27 cellular contexts compared by ENCODE assay signal in the genomic region with DNA sequence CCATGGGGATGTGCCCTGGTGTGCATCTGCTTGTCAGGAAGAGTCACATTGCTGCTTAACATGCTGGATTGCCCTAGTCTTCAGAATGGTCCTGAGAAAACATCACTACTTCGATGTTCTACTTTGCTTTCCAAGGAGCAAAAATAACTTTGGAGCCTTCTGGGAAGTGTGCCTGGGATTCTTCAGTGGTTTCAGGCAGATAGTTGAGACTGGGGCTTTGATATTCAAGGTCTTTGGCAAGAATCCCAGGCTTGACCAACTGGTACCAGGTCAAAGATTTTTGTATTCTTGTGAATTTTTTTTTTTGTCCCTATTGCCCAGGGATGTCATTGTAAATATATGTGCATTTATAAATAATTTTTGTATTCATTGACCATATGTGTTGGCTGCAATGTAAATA. TPM values are rescaled to one million over a fixed set of nuclear protein-coding genes. Genes with fewer than 3 reads are reported as not detected.
A peak's percentile ranks its signal among the peaks of the same experiment; 100 is the strongest.
DNase-seq lines count a peak whose midpoint lies in the region; ATAC-seq, FAIRE-seq and TF ChIP-seq lines count a peak whose summit lies in the region.
"Had no signal": no experiment of that assay in that cellular context is flagged by ENCODE, and none has a peak within 500 bp of the region (broad histone marks: within the 10 kb centered on the region; RNA-seq: fewer than 3 reads in every experiment).

No MANE protein-coding gene starts in this region.

- H3K9ac ChIP-seq in astrocyte (ENCODE audit: low read length) (peak overlapping the region; percentile 4), rectal smooth muscle tissue (ENCODE audit: low read length) (no peak overlapping the region)
- H3K9ac ChIP-seq: BLaER1 treated with 17β-estradiol and CSF1 and Interleukin-3, amounts not matched to agents 10 nM and 100 nM had no signal

- 15 to 44% methylated on average over 1 of the region's 1 CpG for WGBS in gastroesophageal sphincter (ENCODE audit: low coverage in 1 of 2), 2 donors
- 27% methylated on average over 1 of the region's 1 CpG for WGBS in right cardiac atrium

- H3K4me3 ChIP-seq in astrocyte (ENCODE audit: insufficient read depth, low read depth, low read length), result no peak overlapping the region
- H3K4me3 ChIP-seq in gastroesophageal sphincter, result no peak overlapping the region
- no peak overlapping the region for H3K4me3 ChIP-seq in rectal smooth muscle tissue (ENCODE audit: low read length)
- H3K4me3 ChIP-seq in upper lobe of right lung, result no peak overlapping the region
- H3K4me3 ChIP-seq in right cardiac atrium (ENCODE audit: low read length), result no peak overlapping the region
- H3K4me3 ChIP-seq: A549; BLaER1 treated with 17β-estradiol and CSF1 and Interleukin-3, amounts not matched to agents 10 nM and 100 nM; K562; SJCRH30 had no signal

- H4K20me1 ChIP-seq in astrocyte (ENCODE audit: insufficient read depth, low read length), result peaks cover 15% of the 10 kb centered on the region

- H3K36me3 Mint-ChIP-seq in astrocyte (ENCODE audit: low read depth, unreplicated experiment), result peaks cover 15% of the 10 kb centered on the region

- TF ChIP-seq EP300 in gastroesophageal sphincter (IDR thresholded peaks at IDR 0.05), result no peak

- no peak overlapping the region for H3K27ac Mint-ChIP-seq in astrocyte (ENCODE audit: unreplicated experiment)
- H3K27ac Mint-ChIP-seq: CD4-positive, alpha-beta T cell had no signal

- H2AFZ ChIP-seq in astrocyte (ENCODE audit: low read depth, low read length), result no peak overlapping the region

- H3K4me3 Mint-ChIP-seq in astrocyte (ENCODE audit: unreplicated experiment), result no peak overlapping the region
- H3K4me3 Mint-ChIP-seq: CD4-positive, alpha-beta T cell had no signal

- H3K36me3 ChIP-seq in astrocyte (ENCODE audit: insufficient read depth, low read length), result peaks cover 43% of the 10 kb centered on the region
- H3K36me3 ChIP-seq in gastroesophageal sphincter, result peaks cover 0 to 82% of the 10 kb centered on the region in 2 donors
- peaks cover 24% of the 10 kb centered on the region for H3K36me3 ChIP-seq in rectal smooth muscle tissue (ENCODE audit: control insufficient read depth, insufficient read depth, low read length)
- peaks cover 86% of the 10 kb centered on the region for H3K36me3 ChIP-seq in upper lobe of right lung

- TF ChIP-seq CTCF in astrocyte (IDR thresholded peaks at IDR 0.05; ENCODE audit: insufficient read depth, low read depth, low read length) (no peak), gastroesophageal sphincter (IDR thresholded peaks at IDR 0.05) (no peak), upper lobe of right lung (IDR thresholded peaks at IDR 0.05) (no peak)

- no peaks in the 10 kb centered on the region for H3K79me2 ChIP-seq in astrocyte (ENCODE audit: insufficient read depth, low read length)

- intact Hi-C loops in upper lobe of right lung (cut with DNase I) (no loop called here), right cardiac atrium (cut with DNase I) (no loop called here)

- H3K27me3 ChIP-seq in astrocyte (ENCODE audit: insufficient read depth, low read length) (no peaks in the 10 kb centered on the region), gastroesophageal sphincter (no peaks in the 10 kb centered on the region), rectal smooth muscle tissue (ENCODE audit: control insufficient read depth, insufficient read depth, low read length) (no peaks in the 10 kb centered on the region), upper lobe of right lung (no peaks in the 10 kb centered on the region), right cardiac atrium (ENCODE audit: control insufficient read depth, insufficient read depth) (no peaks in the 10 kb centered on the region)
- H3K27me3 ChIP-seq: BLaER1 treated with 17β-estradiol and CSF1 and Interleukin-3, amounts not matched to agents 10 nM and 100 nM; SJCRH30 had no signal

- peaks cover 8% of the 10 kb centered on the region for H3K4me1 Mint-ChIP-seq in astrocyte (ENCODE audit: low read depth, unreplicated experiment)

- no peaks in the 10 kb centered on the region for H3K9me3 ChIP-seq in astrocyte (ENCODE audit: insufficient read depth, low read depth, low read length)
- H3K9me3 ChIP-seq in gastroesophageal sphincter, result no peaks in the 10 kb centered on the region
- no peaks in the 10 kb centered on the region for H3K9me3 ChIP-seq in upper lobe of right lung
- H3K9me3 ChIP-seq in right cardiac atrium (ENCODE audit: control insufficient read depth, low read length), result no peaks in the 10 kb centered on the region
- H3K9me3 ChIP-seq: A549; BLaER1 treated with 17β-estradiol and CSF1 and Interleukin-3, amounts not matched to agents 10 nM and 100 nM; SJCRH30 had no signal

- H3K27me3 Mint-ChIP-seq in astrocyte (ENCODE audit: low read depth, unreplicated experiment), result no peaks in the 10 kb centered on the region
- H3K27me3 Mint-ChIP-seq: CD4-positive, alpha-beta T cell had no signal

- H3K4me1 ChIP-seq in astrocyte (ENCODE audit: insufficient read depth, low read length) (peaks cover 4% of the 10 kb centered on the region), gastroesophageal sphincter (peaks cover 0 to 14% (median 0%) of the 10 kb centered on the region in 3 donors), rectal smooth muscle tissue (ENCODE audit: control insufficient read depth, insufficient read depth, low read length) (peaks cover 4% of the 10 kb centered on the region), upper lobe of right lung (no peaks in the 10 kb centered on the region), right cardiac atrium (ENCODE audit: control insufficient read depth, insufficient read depth, low read length) (no peaks in the 10 kb centered on the region)
- H3K4me1 ChIP-seq: A549, SJCRH30 had no signal

- no peak for FAIRE-seq in astrocyte (lab: Jason Lieb, UNC)
- FAIRE-seq: A549, D721Med, G401.6, K562 had no signal

- H3K27ac ChIP-seq in astrocyte (ENCODE audit: low read depth, low read length) (no peak overlapping the region), gastroesophageal sphincter (peak overlapping the region in 3 of 4 donors; percentile 8 to 54 (median 39)), rectal smooth muscle tissue (ENCODE audit: low read depth, low read length) (peak overlapping the region; percentile 64), upper lobe of right lung (peak overlapping the region; percentile 11), right cardiac atrium (ENCODE audit: low read length) (no peak overlapping the region)
- H3K27ac ChIP-seq: A549; BLaER1 treated with 17β-estradiol and CSF1 and Interleukin-3, amounts not matched to agents 10 nM and 100 nM; SJCRH30 had no signal

- no peak for TF ChIP-seq POLR2A in gastroesophageal sphincter (IDR thresholded peaks at IDR 0.05)

- no peak overlapping the region for H3K4me2 ChIP-seq in astrocyte (ENCODE audit: low read length)
- H3K4me2 ChIP-seq: A549; BLaER1 treated with 17β-estradiol and CSF1 and Interleukin-3, amounts not matched to agents 10 nM and 100 nM had no signal

- peak; percentile 8 for DNase-seq in astrocyte (ENCODE audit: low read depth)
- no peak for DNase-seq in upper lobe of right lung
- no peak for DNase-seq in NCI-H128 (lab: John Stamatoyannopoulos, UW; ENCODE audit: unreplicated experiment)
- no peak for DNase-seq in right cardiac atrium
- DNase-seq in NCI-H2227 treated with DMSO at 0.1 percent for 48 hours (lab: John Stamatoyannopoulos, UW), result no peak
- DNase-seq: AML-193; CD4-positive, alpha-beta T cell; DMS53; Kasumi-1; NCI-H1092 treated with DMSO at 0.1 percent for 48 hours; NCI-H146; NCI-H1930; NCI-H2107; NCI-H446; NCI-H524 treated with DMSO at 0.1 percent for 48 hours; NCI-H774; PC-3; SJCRH30 had no signal

- no peak for ATAC-seq in gastroesophageal sphincter
- ATAC-seq in upper lobe of right lung, result no peak
- no peak for ATAC-seq in right cardiac atrium
- ATAC-seq: A549, HCT116, K562, PC-3, Right ventricle myocardium inferior had no signal

- no peaks in the 10 kb centered on the region for H3K9me3 Mint-ChIP-seq in astrocyte (ENCODE audit: unreplicated experiment)
- H3K9me3 Mint-ChIP-seq: CD4-positive, alpha-beta T cell had no signal

RNA-seq across cellular contexts. Expression of a gene that starts 51.4 kb away (rescaled TPM):
- total RNA-seq in astrocyte (13.6 and 14.2 TPM in 2 replicates), gastroesophageal sphincter (10 to 100 TPM in 2 of 4 donors, 1 to 10 TPM in 2; 8.6 to 13.6 (median 10.7) TPM), upper lobe of right lung (10.9 TPM), right cardiac atrium (10 to 100 TPM in 2 of 4 donors, 1 to 10 TPM in 2; 8.9 to 11.1 (median 9.8) TPM)
- polyA plus RNA-seq in right cardiac atrium, result 4.3 TPM

Comparison
In these comparisons a context has a peak if more than half of its experiments do, and no peak if none do; other contexts are left out.
1. H3K27ac ChIP-seq: peak in gastroesophageal sphincter (3 of 4), rectal smooth muscle tissue (single experiment) and upper lobe of right lung (single experiment); none in astrocyte (single experiment) and right cardiac atrium (single experiment).